In the genomic region with DNA sequence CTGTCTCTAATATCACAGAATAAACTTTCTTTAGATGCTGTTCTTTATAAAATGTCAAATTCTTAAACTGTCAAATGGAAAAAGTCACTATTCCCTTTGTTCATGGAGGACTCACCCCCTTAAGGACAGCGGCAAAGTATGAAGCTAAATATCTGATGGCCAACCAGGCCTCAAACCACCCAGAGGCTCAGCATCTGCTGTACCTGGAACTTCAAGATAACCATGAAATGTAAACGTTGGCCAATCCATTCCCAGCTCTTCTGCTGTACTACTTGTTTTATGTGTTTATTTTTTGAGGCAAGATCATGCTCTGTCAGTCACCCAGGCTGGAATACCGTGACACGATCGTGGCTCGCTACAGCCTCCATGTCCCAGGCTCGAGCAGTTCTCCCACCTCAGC, we compare ENCODE assay signal across 26 cellular contexts. TPM values are rescaled to one million over a fixed set of nuclear protein-coding genes. Genes with fewer than 3 reads are reported as not detected.
DNase-seq lines count a peak whose midpoint lies in the region; TF ChIP-seq lines count a peak whose summit lies in the region.
"Had no signal": no experiment of that assay in that cellular context is flagged by ENCODE, and none has a peak within 500 bp of the region (broad histone marks: within the 10 kb centered on the region; RNA-seq: fewer than 3 reads in every experiment).

No MANE protein-coding gene starts in this region.

- peaks cover 67% of the 10 kb centered on the region for H3K4me1 Mint-ChIP-seq in activated T-cell treated with anti-CD3 and anti-CD28 coated beads, Interleukin-2, amount 50 U/mL, for 24 hours (ENCODE audit: low read depth)
- H3K4me1 Mint-ChIP-seq in CD8-positive, alpha-beta memory T cell = peaks cover 0 to 4% (median 0%) of the 10 kb centered on the region in 3 donors
- peaks cover 35% of the 10 kb centered on the region for H3K4me1 Mint-ChIP-seq in activated T-helper 2 cell treated with anti-CD3 and anti-CD28 coated beads, Interferon-gamma antibody, Interleukin-2, Interleukin-4, amounts not matched to agents 10 μg/mL and 5 μg/mL and 100 μg/mL, durations not matched to agents 14 hours and 24 hours and 36 hours (ENCODE audit: low read depth)
- H3K4me1 Mint-ChIP-seq in nephron progenitor cell = no peaks in the 10 kb centered on the region
- H3K4me1 Mint-ChIP-seq: central memory CD8-positive, alpha-beta T cell had no signal

- H3K9me3 Mint-ChIP-seq in activated T-cell treated with anti-CD3 and anti-CD28 coated beads, Interleukin-2, amount 50 U/mL, for 24 hours = no peaks in the 10 kb centered on the region
- H3K9me3 Mint-ChIP-seq in CD8-positive, alpha-beta memory T cell = no peaks in the 10 kb centered on the region
- H3K9me3 Mint-ChIP-seq in activated T-helper 2 cell treated with anti-CD3 and anti-CD28 coated beads, Interferon-gamma antibody, Interleukin-2, Interleukin-4, amounts not matched to agents 10 μg/mL and 5 μg/mL and 100 μg/mL, durations not matched to agents 14 hours and 24 hours and 36 hours = no peaks in the 10 kb centered on the region
- no peaks in the 10 kb centered on the region for H3K9me3 Mint-ChIP-seq in nephron progenitor cell
- H3K9me3 Mint-ChIP-seq: central memory CD8-positive, alpha-beta T cell had no signal

- no peak for DNase-seq in activated T-cell treated with anti-CD3 and anti-CD28 coated beads, Interleukin-2, amount 50 U/mL, for 24 hours
- no peak for DNase-seq in activated T-cell treated with anti-CD3 and anti-CD28 coated beads, Interleukin-2, amount 50 U/mL, for 48 hours
- no peak for DNase-seq in CD8-positive, alpha-beta memory T cell
- DNase-seq in activated T-helper 2 cell treated with anti-CD3 and anti-CD28 coated beads, Interferon-gamma antibody, Interleukin-2, Interleukin-4, amounts not matched to agents 10 μg/mL and 5 μg/mL and 100 μg/mL, durations not matched to agents 14 hours and 24 hours and 36 hours (ENCODE audit: low spot score) = no peak
- no peak for DNase-seq in nephron progenitor cell
- DNase-seq in C1 segment of cervical spinal cord (lab: John Stamatoyannopoulos, UW) = no peak
- DNase-seq in prostate gland (ENCODE audit: low spot score) = no peak
- DNase-seq: adrenal gland; BE2C; body of pancreas; Caco-2; dermis blood vessel endothelial cell; esophagus squamous epithelium; GM23248; heart right ventricle; MV-4-11; NCI-H1436; NCI-H2081; NCI-H524 treated with DMSO at 0.1 percent for 48 hours; PC-9; right cardiac atrium; SK-N-SH; stimulated activated CD4-positive, alpha-beta T cell treated with anti-CD3 and anti-CD28 coated beads, Interleukin-1b, Interleukin-23, amount 100 ng/mL, for 48 hours; stimulated activated naive CD8-positive, alpha-beta T cell treated with anti-CD3 and anti-CD28 coated beads, Interleukin-15, Interleukin-2, amounts not matched to agents 100 U/mL and 50 U/mL, for 24 hours had no signal

- H3K36me3 Mint-ChIP-seq in activated T-cell treated with anti-CD3 and anti-CD28 coated beads, Interleukin-2, amount 50 U/mL, for 24 hours (ENCODE audit: low read depth) = peaks cover 98% of the 10 kb centered on the region
- H3K36me3 Mint-ChIP-seq in CD8-positive, alpha-beta memory T cell = peaks cover 0 to 83% (median 13%) of the 10 kb centered on the region in 3 donors
- peaks cover 90% of the 10 kb centered on the region for H3K36me3 Mint-ChIP-seq in activated T-helper 2 cell treated with anti-CD3 and anti-CD28 coated beads, Interferon-gamma antibody, Interleukin-2, Interleukin-4, amounts not matched to agents 10 μg/mL and 5 μg/mL and 100 μg/mL, durations not matched to agents 14 hours and 24 hours and 36 hours (ENCODE audit: low read depth)
- peaks cover 54% of the 10 kb centered on the region for H3K36me3 Mint-ChIP-seq in nephron progenitor cell (ENCODE audit: low read depth)

- H3K27me3 ChIP-seq in CD8-positive, alpha-beta memory T cell (ENCODE audit: insufficient read depth, low read length, poor library complexity, severe bottlenecking) = no peaks in the 10 kb centered on the region
- H3K27me3 ChIP-seq in prostate gland (replicated peaks; ENCODE audit: insufficient read depth) = no peaks in the 10 kb centered on the region
- H3K27me3 ChIP-seq: adrenal gland, BE2C, body of pancreas, esophagus squamous epithelium, heart right ventricle had no signal

- H3K4me3 ChIP-seq in CD8-positive, alpha-beta memory T cell (ENCODE audit: low read length) = no peak overlapping the region
- H3K4me3 ChIP-seq in prostate gland = no peak overlapping the region
- H3K4me3 ChIP-seq: adrenal gland, body of pancreas, esophagus squamous epithelium, GM23248, heart right ventricle, PC-9, thoracic aorta had no signal

- peaks cover 37% of the 10 kb centered on the region for H3K36me3 ChIP-seq in CD8-positive, alpha-beta memory T cell (ENCODE audit: insufficient read depth, low read length)
- H3K36me3 ChIP-seq in prostate gland = peaks cover 5 to 13% of the 10 kb centered on the region in 2 donors

- H3K27me3 Mint-ChIP-seq in activated T-cell treated with anti-CD3 and anti-CD28 coated beads, Interleukin-2, amount 50 U/mL, for 24 hours = no peaks in the 10 kb centered on the region
- peaks cover 0 to 1% of the 10 kb centered on the region in 2 donors for H3K27me3 Mint-ChIP-seq in CD8-positive, alpha-beta memory T cell
- H3K27me3 Mint-ChIP-seq in activated T-helper 2 cell treated with anti-CD3 and anti-CD28 coated beads, Interferon-gamma antibody, Interleukin-2, Interleukin-4, amounts not matched to agents 10 μg/mL and 5 μg/mL and 100 μg/mL, durations not matched to agents 14 hours and 24 hours and 36 hours (ENCODE audit: low read depth) = no peaks in the 10 kb centered on the region
- no peaks in the 10 kb centered on the region for H3K27me3 Mint-ChIP-seq in nephron progenitor cell (ENCODE audit: low read depth, poor library complexity)
- H3K27me3 Mint-ChIP-seq: central memory CD8-positive, alpha-beta T cell had no signal

- peak overlapping the region; percentile 83 for H3K27ac Mint-ChIP-seq in activated T-cell treated with anti-CD3 and anti-CD28 coated beads, Interleukin-2, amount 50 U/mL, for 24 hours
- H3K27ac Mint-ChIP-seq in CD8-positive, alpha-beta memory T cell = peak overlapping the region in 6 of 8 donors; percentile 10 to 70 (median 54)
- peak overlapping the region; percentile 57 for H3K27ac Mint-ChIP-seq in activated T-helper 2 cell treated with anti-CD3 and anti-CD28 coated beads, Interferon-gamma antibody, Interleukin-2, Interleukin-4, amounts not matched to agents 10 μg/mL and 5 μg/mL and 100 μg/mL, durations not matched to agents 14 hours and 24 hours and 36 hours
- peak overlapping the region; percentile 11 for H3K27ac Mint-ChIP-seq in nephron progenitor cell

- no peak for TF ChIP-seq POLR2A in prostate gland (IDR thresholded peaks at IDR 0.05)

- H3K4me3 Mint-ChIP-seq in activated T-cell treated with anti-CD3 and anti-CD28 coated beads, Interleukin-2, amount 50 U/mL, for 24 hours = no peak overlapping the region
- H3K4me3 Mint-ChIP-seq in CD8-positive, alpha-beta memory T cell = peak overlapping the region in 1 of 7 donors; percentile 11
- H3K4me3 Mint-ChIP-seq in activated T-helper 2 cell treated with anti-CD3 and anti-CD28 coated beads, Interferon-gamma antibody, Interleukin-2, Interleukin-4, amounts not matched to agents 10 μg/mL and 5 μg/mL and 100 μg/mL, durations not matched to agents 14 hours and 24 hours and 36 hours (ENCODE audit: low read depth) = no peak overlapping the region
- H3K4me3 Mint-ChIP-seq in nephron progenitor cell = no peak overlapping the region
- H3K4me3 Mint-ChIP-seq: central memory CD8-positive, alpha-beta T cell had no signal

- H3K9me3 ChIP-seq in CD8-positive, alpha-beta memory T cell (ENCODE audit: low read length) = no peaks in the 10 kb centered on the region
- no peaks in the 10 kb centered on the region for H3K9me3 ChIP-seq in prostate gland
- H3K9me3 ChIP-seq: adrenal gland, BE2C, body of pancreas, Caco-2, esophagus squamous epithelium, heart right ventricle, SK-N-SH, thoracic aorta had no signal

- intact Hi-C loops in activated T-helper 2 cell treated with anti-CD3 and anti-CD28 coated beads, Interferon-gamma antibody, Interleukin-2, Interleukin-4, amounts not matched to agents 10 μg/mL and 5 μg/mL and 100 μg/mL, durations not matched to agents 14 hours and 24 hours and 36 hours (cut with micrococcal nuclease) = no loop called here
- intact Hi-C loops in prostate gland (cut with DNase I) = loop anchor here (10.0 kb wide), 1 partner anchor 157 kb away; no protein-coding TSS in a partner anchor

- TF ChIP-seq CTCF in nephron progenitor cell (IDR thresholded peaks at IDR 0.05) = no peak
- TF ChIP-seq CTCF in prostate gland (IDR thresholded peaks at IDR 0.05) = no peak

- CTCF ChIA-PET in CD8-positive, alpha-beta memory T cell (lab: Charles Lee) = interaction anchor here (1.0 to 1.1 kb wide), 2 partner anchors 16 to 24 kb away, joined by 3 to 4 read pairs; no protein-coding TSS in a partner anchor

- no peak overlapping the region for H3K27ac ChIP-seq in CD8-positive, alpha-beta memory T cell (ENCODE audit: low read depth, low read length)
- H3K27ac ChIP-seq in prostate gland = no peak overlapping the region
- H3K27ac ChIP-seq: adrenal gland, body of pancreas, esophagus squamous epithelium, GM23248, heart right ventricle, PC-9, thoracic aorta had no signal

- 84% methylated on average over 7 of the region's 7 CpGs for WGBS in prostate gland

- H3K4me1 ChIP-seq in CD8-positive, alpha-beta memory T cell (ENCODE audit: insufficient read depth, low read length) = no peaks in the 10 kb centered on the region
- no peaks in the 10 kb centered on the region for H3K4me1 ChIP-seq in prostate gland (replicated peaks)
- H3K4me1 ChIP-seq: adrenal gland, BE2C, body of pancreas had no signal

- POLR2A ChIA-PET in CD8-positive, alpha-beta memory T cell (lab: Charles Lee) = no interaction called here

RNA-seq across cellular contexts. Expression of gene RFC5, which starts 15.7 kb away (rescaled TPM):
- total RNA-seq in CD8-positive, alpha-beta memory T cell = 10 to 100 TPM; 66.1 to 67.4 TPM
- polyA plus RNA-seq in CD8-positive, alpha-beta memory T cell = 14.0 TPM
- total RNA-seq in activated T-helper 2 cell treated with anti-CD3 and anti-CD28 coated beads, Interferon-gamma antibody, Interleukin-2, Interleukin-4, amounts not matched to agents 10 μg/mL and 5 μg/mL and 100 μg/mL, durations not matched to agents 14 hours and 24 hours and 36 hours = 61.9 and 65.8 TPM in 2 replicates
- total RNA-seq in prostate gland = 10 to 100 TPM; 18.9 to 26.3 TPM

RNA-seq across cellular contexts. Expression of gene WSB2, which starts 28.8 kb away (rescaled TPM):
- 10 to 100 TPM; 74.2 to 84.4 TPM for total RNA-seq in CD8-positive, alpha-beta memory T cell
- 24.8 TPM for polyA plus RNA-seq in CD8-positive, alpha-beta memory T cell
- 84.2 and 89.3 TPM in 2 replicates for total RNA-seq in activated T-helper 2 cell treated with anti-CD3 and anti-CD28 coated beads, Interferon-gamma antibody, Interleukin-2, Interleukin-4, amounts not matched to agents 10 μg/mL and 5 μg/mL and 100 μg/mL, durations not matched to agents 14 hours and 24 hours and 36 hours
- total RNA-seq in prostate gland = 10 to 100 TPM; 41.3 to 99.2 TPM

Comparison
In these comparisons a context has a peak if more than half of its experiments do, and no peak if none do; other contexts are left out.
1. H3K27ac Mint-ChIP-seq: peak in every context shown above with its lines; median percentile 83 in activated T-cell treated with anti-CD3 and anti-CD28 coated beads, Interleukin-2, amount 50 U/mL, for 24 hours; 57 in activated T-helper 2 cell treated with anti-CD3 and anti-CD28 coated beads, Interferon-gamma antibody, Interleukin-2, Interleukin-4, amounts not matched to agents 10 μg/mL and 5 μg/mL and 100 μg/mL, durations not matched to agents 14 hours and 24 hours and 36 hours; 54 in CD8-positive, alpha-beta memory T cell; 11 in nephron progenitor cell.